In the genomic region with DNA sequence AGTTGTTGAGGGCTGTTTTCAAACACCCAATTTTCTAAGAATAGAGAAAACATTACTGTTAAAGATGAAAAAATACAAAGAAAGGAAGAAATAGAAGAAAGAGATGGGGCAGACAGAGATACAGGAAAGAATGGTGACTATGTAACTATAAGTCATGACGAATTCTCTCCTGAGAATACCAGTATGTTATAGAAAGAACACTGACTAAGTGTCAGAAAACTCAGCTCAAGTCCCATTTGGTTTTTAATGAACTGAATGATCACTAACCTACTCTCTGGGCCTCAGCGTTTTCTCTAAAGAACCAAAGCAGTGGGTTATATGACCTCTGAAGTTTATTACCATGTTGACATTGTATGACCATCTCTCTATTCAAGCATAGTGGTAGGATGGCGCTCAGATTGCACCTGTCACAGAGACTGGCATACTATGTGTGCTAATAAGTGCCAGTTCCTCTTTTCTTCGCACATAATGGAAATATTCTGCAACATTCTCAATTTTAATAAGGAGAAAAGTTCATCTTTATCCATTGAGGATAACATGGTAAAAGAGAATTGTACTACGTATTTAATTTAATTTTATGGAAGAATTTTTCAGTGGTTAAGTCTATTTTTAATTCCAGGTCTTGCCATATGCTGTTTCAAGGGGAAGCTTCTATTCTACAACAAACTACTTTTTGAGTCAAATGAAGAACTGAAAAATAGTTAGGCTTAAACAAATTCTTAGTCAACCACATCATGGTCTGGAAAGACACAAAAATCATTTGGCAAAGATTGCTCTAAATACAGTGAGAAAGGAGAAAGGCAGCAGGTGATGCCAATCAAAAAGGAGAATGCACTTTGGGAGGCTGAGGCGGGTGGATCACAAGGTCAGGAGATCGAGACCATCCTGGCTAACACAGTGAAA, we compare ENCODE assay signal across 12 cellular contexts. TPM values are rescaled to one million over a fixed set of nuclear protein-coding genes. Genes with fewer than 3 reads are reported as not detected.
DNase-seq lines count a peak whose midpoint lies in the region; ATAC-seq and TF ChIP-seq lines count a peak whose summit lies in the region.
"Had no signal": no experiment of that assay in that cellular context is flagged by ENCODE, and none has a peak within 500 bp of the region (broad histone marks: within the 10 kb centered on the region; RNA-seq: fewer than 3 reads in every experiment).

No MANE protein-coding gene starts in this region.

- H3K27me3 ChIP-seq in upper lobe of left lung, result no peaks in the 10 kb centered on the region
- H3K27me3 ChIP-seq in mammary epithelial cell (ENCODE audit: insufficient read depth, low read length), result no peaks in the 10 kb centered on the region
- H3K27me3 ChIP-seq: BLaER1 had no signal

- no TSS peak for BruUV-seq in mammary epithelial cell (replicated peaks; lab: Mats Ljungman, UMichigan)

- no peak overlapping the region for H3K4me2 ChIP-seq in mammary epithelial cell (ENCODE audit: insufficient read depth, low read depth, low read length)
- H3K4me2 ChIP-seq: BLaER1 had no signal

- H3K27me3 Mint-ChIP-seq in activated naive CD4-positive, alpha-beta T cell treated with anti-CD3 and anti-CD28 coated beads, Interleukin-2, amount 50 U/mL, for 24 hours, result peaks cover 5% of the 10 kb centered on the region
- H3K27me3 Mint-ChIP-seq in stimulated activated naive CD8-positive, alpha-beta T cell treated with anti-CD3 and anti-CD28 coated beads, Interleukin-15, amount 100 ng/mL, for 72 hours, result peaks cover 7% of the 10 kb centered on the region

- in situ Hi-C loops in mammary epithelial cell (cut with MboI; ENCODE audit: low sequenced_read_pairs in 2 of 2), result loop anchor here (5.0 to 25.0 kb wide), 2 partner anchors 177 to 182 kb away; no protein-coding TSS in a partner anchor

- no peak overlapping the region for H3K9ac ChIP-seq in mammary epithelial cell (ENCODE audit: insufficient read depth, low read length)
- H3K9ac ChIP-seq: BLaER1 had no signal

- H2AFZ ChIP-seq in mammary epithelial cell (ENCODE audit: low read depth, low read length), result no peak overlapping the region

- H3K27ac ChIP-seq in upper lobe of left lung, result no peak overlapping the region
- H3K27ac ChIP-seq in mammary epithelial cell (ENCODE audit: insufficient read depth, low read depth, low read length), result no peak overlapping the region
- H3K27ac ChIP-seq: BLaER1 had no signal

- 83 to 92% methylated on average over 7 of the region's 7 CpGs for WGBS in upper lobe of left lung, 2 donors
- WGBS in mammary epithelial cell (ENCODE audit: low coverage, missing lambda C conversion rate), result 95% methylated on average over 6 of the region's 7 CpGs

- peak overlapping the region; percentile 69 for H3K4me3 Mint-ChIP-seq in activated naive CD4-positive, alpha-beta T cell treated with anti-CD3 and anti-CD28 coated beads, Interleukin-2, amount 50 U/mL, for 24 hours
- H3K4me3 Mint-ChIP-seq in stimulated activated naive CD8-positive, alpha-beta T cell treated with anti-CD3 and anti-CD28 coated beads, Interleukin-15, amount 100 ng/mL, for 72 hours, result peak overlapping the region in 1 of 2 donors; percentile 79
- H3K4me3 Mint-ChIP-seq: neural crest cell had no signal

- H3K4me1 ChIP-seq in upper lobe of left lung (peaks cover 0 to 14% (median 7%) of the 10 kb centered on the region in 4 donors), mammary epithelial cell (ENCODE audit: insufficient read depth, low read length) (no peaks in the 10 kb centered on the region)
- H3K4me1 ChIP-seq: BLaER1 had no signal

- H3K9me3 ChIP-seq in upper lobe of left lung (no peaks in the 10 kb centered on the region), mammary epithelial cell (replicated peaks; ENCODE audit: insufficient read depth, low read length) (no peaks in the 10 kb centered on the region)

- TF ChIP-seq EP300 in upper lobe of left lung (IDR thresholded peaks at IDR 0.05), result no peak

- no peaks in the 10 kb centered on the region for H3K36me3 ChIP-seq in upper lobe of left lung
- H3K36me3 ChIP-seq in mammary epithelial cell (ENCODE audit: insufficient read depth, low read length), result no peaks in the 10 kb centered on the region
- H3K36me3 ChIP-seq: BLaER1 had no signal

- H3K4me1 Mint-ChIP-seq in activated naive CD4-positive, alpha-beta T cell treated with anti-CD3 and anti-CD28 coated beads, Interleukin-2, amount 50 U/mL, for 24 hours, result peaks cover 44% of the 10 kb centered on the region
- peaks cover 57% of the 10 kb centered on the region for H3K4me1 Mint-ChIP-seq in stimulated activated naive CD8-positive, alpha-beta T cell treated with anti-CD3 and anti-CD28 coated beads, Interleukin-15, amount 100 ng/mL, for 72 hours

- dilution Hi-C loops in mammary epithelial cell (cut with HindIII; ENCODE audit: low sequenced_read_pairs), result no loop called here

- peak; percentile 64 for ATAC-seq in HG02623 (IDR thresholded peaks at IDR 0.05; ENCODE audit: unreplicated experiment)
- ATAC-seq in HG03571 (IDR thresholded peaks at IDR 0.05; ENCODE audit: unreplicated experiment), result peak; percentile 71
- ATAC-seq in stimulated activated naive CD8-positive, alpha-beta T cell treated with anti-CD3 and anti-CD28 coated beads, Interleukin-15, amount 100 ng/mL, for 72 hours, result peak; percentile 27
- no peak for ATAC-seq in upper lobe of left lung (ENCODE audit: low FRiP score in 2 of 2)

- no peak overlapping the region for H3K4me3 ChIP-seq in upper lobe of left lung
- no peak overlapping the region for H3K4me3 ChIP-seq in mammary epithelial cell (replicated peaks in 1 of 3; ENCODE audit: insufficient read depth in 1 of 3, low read depth in 2 of 3, low read length in 3 of 3)
- H3K4me3 ChIP-seq: BLaER1 had no signal

- peaks cover 11% of the 10 kb centered on the region for H3K9me3 Mint-ChIP-seq in activated naive CD4-positive, alpha-beta T cell treated with anti-CD3 and anti-CD28 coated beads, Interleukin-2, amount 50 U/mL, for 24 hours
- peaks cover 12 to 16% of the 10 kb centered on the region in 2 donors for H3K9me3 Mint-ChIP-seq in stimulated activated naive CD8-positive, alpha-beta T cell treated with anti-CD3 and anti-CD28 coated beads, Interleukin-15, amount 100 ng/mL, for 72 hours

- TF ChIP-seq POLR2A in upper lobe of left lung (IDR thresholded peaks at IDR 0.05), result no peak

- TF ChIP-seq CTCF in upper lobe of left lung (IDR thresholded peaks at IDR 0.05) (no peak), mammary epithelial cell (conservative IDR thresholded peaks at IDR 0.05 in 1 of 2, IDR thresholded peaks at IDR 0.05 in 1 of 2; ENCODE audit: extremely low read depth in 1 of 2, insufficient read depth in 1 of 2, low read depth in 1 of 2, low read length in 2 of 2) (no peak)

- peaks cover 5% of the 10 kb centered on the region for H3K36me3 Mint-ChIP-seq in activated naive CD4-positive, alpha-beta T cell treated with anti-CD3 and anti-CD28 coated beads, Interleukin-2, amount 50 U/mL, for 24 hours

- CTCF ChIA-PET in mammary epithelial cell (lab: Charles Lee; ENCODE audit: low non-redundant PET), result no interaction called here

- no peak for DNase-seq in activated naive CD4-positive, alpha-beta T cell treated with anti-CD3 and anti-CD28 coated beads, Interleukin-2, amount 50 U/mL, for 16 hours
- no peak for DNase-seq in stimulated activated naive CD8-positive, alpha-beta T cell treated with anti-CD3 and anti-CD28 coated beads, Interleukin-15, amount 100 ng/mL, for 72 hours
- no peak for DNase-seq in activated CD8-positive, alpha-beta memory T cell treated with anti-CD3 and anti-CD28 coated beads for 24 hours
- no peak for DNase-seq in upper lobe of left lung
- DNase-seq in mammary epithelial cell, result no peak
- DNase-seq: NCI-H1930, T1000 had no signal

- no peaks in the 10 kb centered on the region for H3K79me2 ChIP-seq in mammary epithelial cell (ENCODE audit: insufficient read depth, low read length)

- intact Hi-C loops in mammary epithelial cell (cut with micrococcal nuclease), result loop anchor here (2.0 to 10.0 kb wide), 3 partner anchors 365 to 625 kb away; a partner anchor contains a TSS

- H4K20me1 ChIP-seq in mammary epithelial cell (ENCODE audit: insufficient read depth, low read length), result no peaks in the 10 kb centered on the region
- H4K20me1 ChIP-seq: BLaER1 had no signal

- H3K27ac Mint-ChIP-seq in activated naive CD4-positive, alpha-beta T cell treated with anti-CD3 and anti-CD28 coated beads, Interleukin-2, amount 50 U/mL, for 24 hours, result peak overlapping the region; percentile 94
- peak overlapping the region in 1 of 2 donors; percentile 92 for H3K27ac Mint-ChIP-seq in stimulated activated naive CD8-positive, alpha-beta T cell treated with anti-CD3 and anti-CD28 coated beads, Interleukin-15, amount 100 ng/mL, for 72 hours

RNA-seq across cellular contexts. Expression of a gene that starts 25.0 kb away (rescaled TPM):
- 10 to 100 TPM in 5 of 6 donors, 1 to 10 TPM in 1; 6.7 to 43.1 (median 16.0) TPM for total RNA-seq in upper lobe of left lung
- total RNA-seq in mammary epithelial cell, result 10 to 100 TPM; 15.8 to 25.5 TPM
- 14.0 TPM for polyA plus RNA-seq in mammary epithelial cell
- polyA minus RNA-seq in mammary epithelial cell, result 10.0 TPM

Comparison
In these comparisons a context has a peak if more than half of its experiments do, and no peak if none do; other contexts are left out.
1. ATAC-seq: peak in HG02623 (single experiment), HG03571 (single experiment) and stimulated activated naive CD8-positive, alpha-beta T cell treated with anti-CD3 and anti-CD28 coated beads, Interleukin-15, amount 100 ng/mL, for 72 hours (single experiment); none in upper lobe of left lung (0 of 2).